8 cellular contexts compared by ENCODE assay signal in the genomic region with DNA sequence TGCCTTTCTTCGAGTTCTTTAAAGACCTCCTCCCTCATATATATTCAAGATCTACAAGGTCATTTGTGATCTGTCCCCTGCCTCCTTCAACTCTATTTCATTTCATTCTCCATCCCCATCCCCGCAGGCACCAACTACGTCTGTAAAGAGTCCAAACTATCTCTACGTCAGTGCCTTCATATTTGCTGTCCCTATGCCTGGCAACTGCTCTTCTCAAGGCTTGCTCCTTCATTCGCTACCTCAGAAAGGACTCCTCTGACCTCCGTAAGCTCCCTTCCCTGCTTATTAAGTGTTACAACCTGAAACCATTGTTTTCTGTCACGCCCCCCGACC. TPM values are rescaled to one million over a fixed set of nuclear protein-coding genes. Genes with fewer than 3 reads are reported as not detected.
DNase-seq lines count a peak whose midpoint lies in the region; ATAC-seq and TF ChIP-seq lines count a peak whose summit lies in the region.

No MANE protein-coding gene starts in this region.

- peaks cover 72% of the 10 kb centered on the region for H3K79me2 ChIP-seq in MM.1S (ENCODE audit: low read length)

- H3F3A ChIP-seq in MM.1S (ENCODE audit: insufficient read depth, low read length): 0 out of 2 replicates have a peak, but pooled peaks cover 16% of the 10 kb centered on the region

- peak overlapping the region; percentile 82 to 98 (median 97) for H3K4me3 Mint-ChIP-seq in naive thymus-derived CD8-positive, alpha-beta T cell

- peak in 1 of 2 donors; percentile 18 for ATAC-seq in naive thymus-derived CD8-positive, alpha-beta T cell
- no peak for ATAC-seq in GM19328 (IDR thresholded peaks at IDR 0.05; ENCODE audit: unreplicated experiment)

- peak overlapping the region; percentile 63 for H3K4me2 ChIP-seq in MM.1S (ENCODE audit: low read depth, low read length)

- H3K27me3 Mint-ChIP-seq in naive thymus-derived CD8-positive, alpha-beta T cell: no peaks in the 10 kb centered on the region

- no peaks in the 10 kb centered on the region for H4K20me1 ChIP-seq in MM.1S (ENCODE audit: insufficient read depth, low read length)

- peaks cover 12% of the 10 kb centered on the region for H3K4me1 ChIP-seq in MM.1S (ENCODE audit: low read length)
- H3K4me1 ChIP-seq in ectodermal cell (ENCODE audit: control insufficient read depth, insufficient read depth, low read length): peaks cover 4% of the 10 kb centered on the region

- H3K36me3 ChIP-seq in MM.1S (replicated peaks; ENCODE audit: insufficient read depth, low read length): peaks cover 12% of the 10 kb centered on the region
- peaks cover 12% of the 10 kb centered on the region for H3K36me3 ChIP-seq in ectodermal cell (ENCODE audit: control insufficient read depth, insufficient read depth, low read length)

- 8 to 9% methylated on average over 8 of the region's 8 CpGs for WGBS in ectodermal cell, 2 experiments

- H3K27ac ChIP-seq in MM.1S (ENCODE audit: low read length) (peak overlapping the region; percentile 81; the same call in 1 of the 2 replicates), ectodermal cell (ENCODE audit: insufficient read depth, low read depth, low read length, poor library complexity, severe bottlenecking) (no peak overlapping the region)

- H3K4me3 ChIP-seq in GM08714 (ENCODE audit: low read length): peak overlapping the region; percentile 94
- peak overlapping the region; percentile 84 for H3K4me3 ChIP-seq in MM.1S (ENCODE audit: low read length)
- H3K4me3 ChIP-seq in ectodermal cell (ENCODE audit: insufficient read depth, low read depth, low read length): peak overlapping the region; percentile 92

- H3K27ac Mint-ChIP-seq in naive thymus-derived CD8-positive, alpha-beta T cell: peak overlapping the region; percentile 92 to 99 (median 98)

- peaks cover 29 to 73% (median 67%) of the 10 kb centered on the region in 4 donors for H3K4me1 Mint-ChIP-seq in naive thymus-derived CD8-positive, alpha-beta T cell

- H3K9me2 ChIP-seq in MM.1S (replicated peaks; ENCODE audit: insufficient read depth, low read length): no peaks in the 10 kb centered on the region

- no peak for TF ChIP-seq CTCF in MM.1S (IDR thresholded peaks at IDR 0.05; ENCODE audit: low read length)
- TF ChIP-seq CTCF in GM10266 (IDR thresholded peaks at IDR 0.05; ENCODE audit: control insufficient read depth, insufficient read depth, low read depth, missing control alignments): no peak

- no peaks in the 10 kb centered on the region for H3K9me3 ChIP-seq in MM.1S (replicated peaks; ENCODE audit: insufficient read depth, low read length)
- no peaks in the 10 kb centered on the region for H3K9me3 ChIP-seq in ectodermal cell (ENCODE audit: control insufficient read depth, low read length)

- no peaks in the 10 kb centered on the region for H3K9me3 Mint-ChIP-seq in naive thymus-derived CD8-positive, alpha-beta T cell

- H3K27me3 ChIP-seq in MM.1S (replicated peaks; ENCODE audit: insufficient read depth, low read length) (no peaks in the 10 kb centered on the region), ectodermal cell (ENCODE audit: control insufficient read depth, insufficient read depth, low read length, poor library complexity, severe bottlenecking) (no peaks in the 10 kb centered on the region)

- peak overlapping the region; percentile 90 for H2AFZ ChIP-seq in MM.1S (ENCODE audit: low read length)

- peaks cover 20 to 44% (median 21%) of the 10 kb centered on the region in 3 donors for H3K36me3 Mint-ChIP-seq in naive thymus-derived CD8-positive, alpha-beta T cell

- peak overlapping the region; percentile 88 for H3K9ac ChIP-seq in MM.1S (ENCODE audit: low read length)

- DNase-seq in MM.1S: no peak
- peak in 1 of 10 donors; percentile 1 for DNase-seq in naive thymus-derived CD8-positive, alpha-beta T cell
- no peak for DNase-seq in NCI-H526 treated with DMSO at 0.1 percent for 48 hours (lab: John Stamatoyannopoulos, UW)
- DNase-seq in GM10266 (ENCODE audit: extremely low spot score): no peak
- DNase-seq in activated CD4-positive, alpha-beta T cell treated with anti-CD3 and anti-CD28 coated beads for 4 hours: no peak

- POLR2A ChIA-PET in naive thymus-derived CD8-positive, alpha-beta T cell (lab: Charles Lee): interaction anchor here (4.4 kb wide), 1 partner anchor 40 kb away, joined by 59 read pairs; a partner anchor contains a TSS

RNA-seq across cellular contexts. Expression of a gene that starts 0.7 kb away (rescaled TPM):
- polyA plus RNA-seq in ectodermal cell (2013, experiment 1 of 4): 21.9 TPM
- polyA plus RNA-seq in ectodermal cell (2013, experiment 2 of 4): 22.3 TPM
- 17.8 TPM for polyA plus RNA-seq in ectodermal cell (2013, experiment 3 of 4)
- 19.5 TPM for polyA plus RNA-seq in ectodermal cell (2013, experiment 4 of 4)
- 10 to 100 TPM; 26.2 to 32.4 TPM for total RNA-seq in naive thymus-derived CD8-positive, alpha-beta T cell
- polyA plus RNA-seq in naive thymus-derived CD8-positive, alpha-beta T cell: 10 to 100 TPM; 29.3 to 38.8 (median 31.2) TPM

RNA-seq across cellular contexts. Expression of a gene that starts 39.9 kb away (rescaled TPM):
- 58.7 TPM for polyA plus RNA-seq in ectodermal cell (2013, experiment 1 of 4)
- polyA plus RNA-seq in ectodermal cell (2013, experiment 2 of 4): 59.7 TPM
- polyA plus RNA-seq in ectodermal cell (2013, experiment 3 of 4): 53.0 TPM
- polyA plus RNA-seq in ectodermal cell (2013, experiment 4 of 4): 61.4 TPM
- total RNA-seq in naive thymus-derived CD8-positive, alpha-beta T cell: 10 to 100 TPM; 88.2 to 94.4 TPM
- polyA plus RNA-seq in naive thymus-derived CD8-positive, alpha-beta T cell: 100 to 1,000 TPM; 241 to 335 (median 328) TPM

RNA-seq across cellular contexts. Expression of a gene that starts 59.1 kb away (rescaled TPM):
- polyA plus RNA-seq in ectodermal cell (2013, experiment 1 of 4): 0.39 TPM
- polyA plus RNA-seq in ectodermal cell (2013, experiment 2 of 4): 0.50 TPM
- polyA plus RNA-seq in ectodermal cell (2013, experiment 3 of 4): 0.59 TPM
- 0.49 TPM for polyA plus RNA-seq in ectodermal cell (2013, experiment 4 of 4)
- under 1 TPM; 0.14 to 0.26 TPM for total RNA-seq in naive thymus-derived CD8-positive, alpha-beta T cell
- polyA plus RNA-seq in naive thymus-derived CD8-positive, alpha-beta T cell: under 1 TPM in 2 of 3 donors, not detected in 1; 0.03 to 0.06 TPM
